ENCODE assay signal across 14 cellular contexts in the genomic region with DNA sequence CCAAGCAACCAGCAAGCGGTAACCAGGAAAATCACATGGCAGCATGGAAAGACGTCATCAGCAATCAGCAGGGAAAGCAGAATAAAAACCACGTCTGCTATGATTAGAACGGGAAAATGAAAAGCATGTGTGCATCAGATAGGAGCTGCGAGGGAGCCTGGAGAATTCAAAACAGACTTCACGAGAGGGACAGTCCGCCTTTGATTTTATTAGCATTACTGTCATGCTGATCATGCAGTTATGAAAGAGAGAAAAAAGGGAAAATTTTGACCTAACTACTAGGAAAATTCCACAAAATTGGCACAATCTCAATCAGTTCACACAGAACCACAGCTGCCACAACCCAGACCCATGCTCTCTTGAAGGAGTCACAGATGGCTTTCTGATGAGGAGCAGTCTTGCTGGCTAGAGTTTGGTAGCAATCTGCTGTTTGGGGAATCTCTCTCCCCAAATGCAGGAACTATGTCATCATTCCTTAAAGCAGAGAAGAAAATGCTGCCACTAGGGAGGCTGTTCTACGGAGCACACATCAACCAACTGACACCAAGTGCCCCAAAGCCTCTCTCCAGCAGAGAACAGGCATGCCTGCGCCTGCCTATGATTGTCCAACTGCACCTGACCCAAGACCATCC.
DNase-seq lines count a peak whose midpoint lies in the region; ATAC-seq, FAIRE-seq and TF ChIP-seq lines count a peak whose summit lies in the region.
"Had no signal": no experiment of that assay in that cellular context is flagged by ENCODE, and none has a peak within 500 bp of the region (broad histone marks: within the 10 kb centered on the region; RNA-seq: fewer than 3 reads in every experiment).

No MANE protein-coding gene starts in this region.

- TF ChIP-seq POLR2A in tibial nerve (IDR thresholded peaks at IDR 0.05), result no peak

- TF ChIP-seq CTCF in H9 (conservative IDR thresholded peaks at IDR 0.05) (peak; percentile 29; the same call in 1 of the 3 replicates), chondrocyte (IDR thresholded peaks at IDR 0.05) (peak; percentile 49), tibial nerve (IDR thresholded peaks at IDR 0.05) (peak in 2 of 5 experiments; percentile 26 to 32)

- H3K4me2 ChIP-seq in H9 (ENCODE audit: insufficient read depth, insufficient read length, low read length), result no peak overlapping the region

- WGBS in H9 (ENCODE audit: extremely low coverage, insufficient read length, low lambda C conversion rate), result no CpG with 5 or more reads among the region's 9 CpGs
- WGBS in tibial nerve, 2 donors, result 32 to 45% methylated on average over 9 of the region's 9 CpGs

- H3K9me3 ChIP-seq in H9 (ENCODE audit: control insufficient read depth, low read depth, low read length) (no peaks in the 10 kb centered on the region), tibial nerve (no peaks in the 10 kb centered on the region)
- H3K9me3 ChIP-seq: MG63 had no signal

- H3K9me3 Mint-ChIP-seq in H9 (no peaks in the 10 kb centered on the region), chondrocyte (ENCODE audit: low read depth) (no peaks in the 10 kb centered on the region)

- H3K36me3 ChIP-seq in tibial nerve, result peaks cover 0 to 80% (median 5%) of the 10 kb centered on the region in 3 donors
- H3K36me3 ChIP-seq: cardiac muscle cell had no signal

- no peaks in the 10 kb centered on the region for H3K79me2 ChIP-seq in H9 (ENCODE audit: insufficient read depth, low read length)

- H4K20me1 ChIP-seq in H9 (ENCODE audit: control insufficient read depth, insufficient read depth, insufficient read length), result no peaks in the 10 kb centered on the region

- no peak overlapping the region for H3K27ac ChIP-seq in H9 (ENCODE audit: insufficient read length, low read depth, low read length)
- H3K27ac ChIP-seq in tibial nerve, result peak overlapping the region; percentile 3 to 86 (median 66)
- no peak overlapping the region for H3K27ac ChIP-seq in substantia nigra (ENCODE audit: low read depth, low read length, poor library complexity, severe bottlenecking)
- H3K27ac ChIP-seq: cardiac muscle cell, VCaP had no signal

- H4K8ac ChIP-seq in H9 (replicated peaks; ENCODE audit: insufficient read length, low read depth, low read length), result no peak overlapping the region

- H2BK20ac ChIP-seq in H9 (ENCODE audit: low read depth, low read length, poor library complexity, severe bottlenecking), result no peak overlapping the region

- H2BK120ac ChIP-seq in H9 (ENCODE audit: low read depth, low read length, poor library complexity, severe bottlenecking), result no peak overlapping the region

- H3K23ac ChIP-seq in H9 (ENCODE audit: insufficient read length, low read depth, low read length), result no peak overlapping the region

- H3K4me3 Mint-ChIP-seq in H9, result no peak overlapping the region
- H3K4me3 Mint-ChIP-seq in chondrocyte (ENCODE audit: unreplicated experiment), result no peak overlapping the region

- H3K36me3 Mint-ChIP-seq in H9 (ENCODE audit: insufficient read depth in 1 of 3, low read depth in 3 of 3) (peaks cover 11 to 15% (median 13%) of the 10 kb centered on the region in 3 experiments; a peak in 6 of 7 replicates), chondrocyte (ENCODE audit: low read depth) (peaks cover 70% of the 10 kb centered on the region)

- H4K5ac ChIP-seq in H9 (ENCODE audit: insufficient read length, low read depth, low read length), result no peak overlapping the region

- DNase-seq in H9 (no peak), chondrocyte (ENCODE audit: low spot score) (no peak), tibial nerve (ENCODE audit: low spot score in 2 of 2) (no peak), substantia nigra (lab: John Stamatoyannopoulos, UW) (no peak)
- DNase-seq: activated T-cell treated with anti-CD3 and anti-CD28 coated beads, Interleukin-2, amount 50 U/mL, for 1 hour; DMS53; foreskin melanocyte; MG63; NCI-H510A had no signal

- H3K27ac Mint-ChIP-seq in H9 (peak overlapping the region in 1 of 3 experiments; percentile 26; a peak in 1 of 7 replicates), chondrocyte (ENCODE audit: unreplicated experiment) (peak overlapping the region; percentile 90)

- H3K23me2 ChIP-seq in H9 (ENCODE audit: insufficient read length, low read depth, low read length, poor library complexity, severe bottlenecking), result no peaks in the 10 kb centered on the region

- H3K18ac ChIP-seq in H9 (ENCODE audit: insufficient read length, low read depth, low read length), result no peak overlapping the region

- no peak overlapping the region for H2BK12ac ChIP-seq in H9 (ENCODE audit: insufficient read length, low read depth, low read length)

- no peaks in the 10 kb centered on the region for H3K27me3 Mint-ChIP-seq in H9 (ENCODE audit: low read depth)
- no peaks in the 10 kb centered on the region for H3K27me3 Mint-ChIP-seq in chondrocyte (ENCODE audit: low read depth)

- no peaks in the 10 kb centered on the region for H3K79me1 ChIP-seq in H9 (ENCODE audit: insufficient read depth, low read depth, low read length, poor library complexity, severe bottlenecking)

- no peak for ATAC-seq in HG02870 (IDR thresholded peaks at IDR 0.05; ENCODE audit: unreplicated experiment)
- ATAC-seq in HG03571 (IDR thresholded peaks at IDR 0.05; ENCODE audit: unreplicated experiment), result no peak

- no peak overlapping the region for H3T11ph ChIP-seq in H9 (ENCODE audit: low read length)

- H2AK5ac ChIP-seq in H9 (ENCODE audit: insufficient read length, low read length), result no peak overlapping the region

- H3K4me1 Mint-ChIP-seq in H9 (no peaks in the 10 kb centered on the region), chondrocyte (ENCODE audit: low read depth) (peaks cover 36% of the 10 kb centered on the region)

- TF ChIP-seq EP300 in tibial nerve (IDR thresholded peaks at IDR 0.05), result peak in 1 of 2 donors; percentile 64

- H3K4ac ChIP-seq in H9 (ENCODE audit: low read depth, low read length), result no peak overlapping the region

- no peak overlapping the region for H3K9ac ChIP-seq in H9 (ENCODE audit: extremely low read depth, insufficient read length, low read length)

- no peak overlapping the region for H4K91ac ChIP-seq in H9 (ENCODE audit: insufficient read length, low read depth, low read length)

- no peak overlapping the region for H2BK5ac ChIP-seq in H9 (ENCODE audit: insufficient read length, low read length)

- H3K27me3 ChIP-seq in H9 (ENCODE audit: insufficient read depth, low read length) (no peaks in the 10 kb centered on the region), tibial nerve (no peaks in the 10 kb centered on the region)
- H3K27me3 ChIP-seq: cardiac muscle cell, MG63 had no signal

- H3K56ac ChIP-seq in H9 (ENCODE audit: insufficient read length, low read depth, low read length), result no peak overlapping the region

- H3K14ac ChIP-seq in H9 (ENCODE audit: insufficient read depth, low read length), result no peak overlapping the region

- H3K4me3 ChIP-seq in tibial nerve, result no peak overlapping the region
- H3K4me3 ChIP-seq: cardiac muscle cell, MG63 had no signal

- H3K4me1 ChIP-seq in H9 (ENCODE audit: insufficient read depth, low read length) (no peaks in the 10 kb centered on the region), tibial nerve (peaks cover 0 to 22% (median 11%) of the 10 kb centered on the region in 4 donors)

- no peak overlapping the region for H2BK15ac ChIP-seq in H9 (ENCODE audit: low read depth, low read length)

- no peak overlapping the region for H2AFZ ChIP-seq in H9 (ENCODE audit: low read length)

- peak; percentile 85 for FAIRE-seq in islet of Langerhans (lab: Jason Lieb, UNC)

Comparison
In these comparisons a context has a peak if more than half of its experiments do, and no peak if none do; other contexts are left out.
1. H3K27ac ChIP-seq: peak in tibial nerve (4 of 4); none in H9 (single experiment) and substantia nigra (single experiment).